Comparison of ENCODE assay signal across 1 cellular context in the genomic region with DNA sequence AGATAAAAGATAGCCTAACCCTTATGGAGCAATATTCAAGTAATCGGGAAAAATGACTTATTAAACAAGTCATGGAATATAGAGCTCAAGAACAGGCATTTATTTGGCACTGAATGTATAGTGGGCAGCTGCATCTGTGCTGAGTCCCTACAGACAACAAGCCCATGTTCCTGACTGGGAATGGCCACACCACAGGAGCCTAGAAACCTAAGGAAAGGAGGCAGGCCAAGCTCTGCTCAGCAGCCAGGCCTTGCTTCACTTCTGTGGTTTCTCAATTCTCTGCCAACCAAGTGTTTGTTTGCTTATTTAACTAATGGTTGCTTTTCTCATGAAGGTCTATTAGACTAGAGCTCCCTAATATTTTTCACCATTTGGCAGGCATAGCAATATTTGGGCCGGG.
TF ChIP-seq lines count a peak whose summit lies in the region.

No MANE protein-coding gene starts in this region.

TF ChIP-seq in HCT116, 20 proteins besides CTCF, POLR2A, EP300 and RAD21:
- TF ChIP-seq SIN3A (IDR thresholded peaks at IDR 0.05; ENCODE audit: low read depth), result no peak
- TF ChIP-seq POLR2AphosphoS5 (IDR thresholded peaks at IDR 0.05; ENCODE audit: low read depth, low read length), result 0 out of 2 replicates have a peak, but pooled peaks have one; percentile 12
- TF ChIP-seq ELF1 (IDR thresholded peaks at IDR 0.05; ENCODE audit: borderline replicate concordance, low read depth), result no peak
- no peak for TF ChIP-seq SP1 (IDR thresholded peaks at IDR 0.05; ENCODE audit: low read depth)
